Comparison of ENCODE assay signal across 13 cellular contexts in the genomic region with DNA sequence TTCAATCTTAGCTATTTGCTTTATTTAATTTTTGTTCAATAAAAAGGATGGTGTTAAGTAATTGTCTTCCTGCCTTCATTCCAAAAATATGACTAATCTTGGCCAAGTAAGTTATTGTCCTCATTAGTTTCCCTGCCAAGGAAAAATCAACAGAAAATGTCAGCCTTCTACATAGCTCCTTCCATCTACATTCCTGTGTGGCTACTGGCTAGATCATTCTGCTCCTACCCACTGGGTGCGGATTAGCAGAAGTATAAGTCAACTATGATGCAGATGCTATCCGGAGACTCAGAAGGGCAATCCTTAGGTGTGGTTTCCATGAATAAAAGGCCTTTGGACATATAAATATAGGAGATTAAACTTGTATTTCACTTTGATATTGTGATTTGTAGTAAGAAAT.
A peak's percentile ranks its signal among the peaks of the same experiment; 100 is the strongest.
DNase-seq lines count a peak whose midpoint lies in the region; ATAC-seq and TF ChIP-seq lines count a peak whose summit lies in the region.
"Had no signal": no experiment of that assay in that cellular context is flagged by ENCODE, and none has a peak within 500 bp of the region (broad histone marks: within the 10 kb centered on the region; RNA-seq: fewer than 3 reads in every experiment).

No MANE protein-coding gene starts in this region.

- H3K4me3 ChIP-seq in HAP-1 (no peak overlapping the region), fibroblast of the aortic adventitia (ENCODE audit: low read depth, low read length) (no peak overlapping the region), left lung (no peak overlapping the region)
- H3K4me3 ChIP-seq: cardiac muscle cell, K562 had no signal

- intact Hi-C loops in left lung (cut with DNase I), result no loop called here

- H3K9me3 ChIP-seq in HAP-1, result peaks cover 3% of the 10 kb centered on the region; the same call in 1 of the 2 replicates
- H3K9me3 ChIP-seq in left lung, result no peaks in the 10 kb centered on the region

- in situ Hi-C loops in HAP-1 (cut with MboI; ENCODE audit: low sequenced_read_pairs), result no loop called here

- TF ChIP-seq CTCF in fibroblast of the aortic adventitia (IDR thresholded peaks at IDR 0.05; ENCODE audit: insufficient read depth, low read length), result no peak
- TF ChIP-seq CTCF in left lung (IDR thresholded peaks at IDR 0.05), result no peak

- no peaks in the 10 kb centered on the region for H3K36me3 ChIP-seq in HAP-1 (replicated peaks)
- no peaks in the 10 kb centered on the region for H3K36me3 ChIP-seq in left lung
- H3K36me3 ChIP-seq: cardiac muscle cell had no signal

- ATAC-seq in GM21528 (IDR thresholded peaks at IDR 0.05; ENCODE audit: low FRiP score, unreplicated experiment), result no peak
- ATAC-seq in left lung, result no peak
- ATAC-seq: K562 had no signal

- H3K4me1 ChIP-seq in HAP-1 (peaks cover 11% of the 10 kb centered on the region), left lung (no peaks in the 10 kb centered on the region)

- DNase-seq in HAP-1 (ENCODE audit: low spot score in 2 of 2) (peak; percentile 47 to 60), SW 1271 (lab: John Stamatoyannopoulos, UW) (peak; percentile 5 to 32), fibroblast of the aortic adventitia (ENCODE audit: low read depth) (peak; percentile 85), renal cortical epithelial cell (ENCODE audit: low read depth) (peak; percentile 76), NCI-H2227 (lab: John Stamatoyannopoulos, UW; ENCODE audit: unreplicated experiment) (no peak), left lung (no peak)
- no peak for DNase-seq in stimulated activated CD4-positive, alpha-beta T cell treated with anti-CD3 and anti-CD28 coated beads, Interleukin-2, amount 100 ng/mL, for 48 hours
- DNase-seq: activated T-cell treated with anti-CD3 and anti-CD28 coated beads, Interleukin-2, amount 50 U/mL, for 1 hour; DND-41; SHP77 had no signal

- H3K27me3 ChIP-seq in HAP-1 (ENCODE audit: low read depth) (no peaks in the 10 kb centered on the region), left lung (no peaks in the 10 kb centered on the region)
- H3K27me3 ChIP-seq: cardiac muscle cell had no signal

- H3K27ac ChIP-seq in left lung, result no peak overlapping the region
- H3K27ac ChIP-seq: cardiac muscle cell had no signal

Comparison
In these comparisons a context has a peak if more than half of its experiments do, and no peak if none do; other contexts are left out.
1. DNase-seq: peak in HAP-1 (2 of 2), SW 1271 (2 of 2), fibroblast of the aortic adventitia (single experiment) and renal cortical epithelial cell (single experiment); none in stimulated activated CD4-positive, alpha-beta T cell treated with anti-CD3 and anti-CD28 coated beads, Interleukin-2, amount 100 ng/mL, for 48 hours (0 of 2), NCI-H2227 (single experiment) and left lung (0 of 2).